ENCODE assay signal across 22 cellular contexts in the genomic region with DNA sequence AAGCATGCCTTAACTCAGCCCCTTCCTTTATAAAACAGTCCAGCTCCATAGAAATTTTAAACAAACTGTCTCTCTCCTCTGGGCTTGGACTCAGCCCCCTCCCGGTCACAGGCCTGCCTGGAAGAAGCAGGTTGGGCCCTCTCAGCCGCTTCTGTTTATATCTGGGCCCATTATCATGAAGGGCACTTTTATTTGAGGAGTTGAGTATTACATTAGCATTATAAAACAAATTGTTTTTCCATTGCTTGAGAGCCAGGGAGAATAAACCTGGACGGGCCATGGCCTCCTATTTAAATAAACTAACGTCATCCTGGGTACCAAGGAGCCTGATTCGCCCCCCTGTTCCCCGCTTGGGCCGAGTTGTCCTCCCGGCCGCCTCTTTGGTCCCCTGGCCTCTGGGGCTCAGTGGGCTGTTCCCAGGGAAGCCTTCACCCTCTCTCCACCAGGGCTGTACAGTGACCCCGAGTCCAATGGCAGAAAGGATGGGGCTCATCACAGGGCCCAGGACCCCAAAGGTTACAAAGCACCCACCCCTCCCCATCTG. TPM values are rescaled to one million over a fixed set of nuclear protein-coding genes. Genes with fewer than 3 reads are reported as not detected.
"Had no signal": no experiment of that assay in that cellular context is flagged by ENCODE, and none has a peak within 500 bp of the region (broad histone marks: within the 10 kb centered on the region; RNA-seq: fewer than 3 reads in every experiment).

No MANE protein-coding gene starts in this region.

- H3K9me3 Mint-ChIP-seq: activated B cell treated with CpG ODN at 0.5 μM for 24 hours; activated CD4-positive, alpha-beta T cell treated with anti-CD3 and anti-CD28 coated beads, Interleukin-2, amount 10 ng/mL, durations not matched to agents 7 days and 5 days; natural killer cell; stimulated activated naive B cell treated with anti-CD40 and anti-IgM and Interleukin-4, amounts not matched to agents 10 μg/mL and 1 μg/mL and 100 μg/mL, for 72 hours had no signal

- H3K36me3 Mint-ChIP-seq: activated naive CD8-positive, alpha-beta T cell; immature natural killer cell; natural killer cell had no signal

- DNase-seq: activated B cell treated with CpG ODN at 0.5 μM for 24 hours; activated CD4-positive, alpha-beta T cell treated with anti-CD3 and anti-CD28 coated beads, Interleukin-2, amount 10 ng/mL, durations not matched to agents 7 days and 5 days; activated effector memory CD4-positive, alpha-beta T cell treated with Interleukin-2 at 50 U/mL for 16 hours; activated T-cell treated with anti-CD3 and anti-CD28 coated beads, Interleukin-2, amount 50 U/mL, for 1 hour; amygdala; brain microvascular endothelial cell; dermis blood vessel endothelial cell; hypothalamus; immature natural killer cell; left colon; mammary epithelial cell; mucosa of descending colon; natural killer cell; sigmoid colon; stimulated activated CD4-positive, alpha-beta T cell treated with anti-CD3 and anti-CD28 coated beads, Interleukin-2, amount 100 ng/mL, for 24 hours; stimulated activated naive B cell treated with anti-CD40 and anti-IgM and Interleukin-4, amounts not matched to agents 10 μg/mL and 1 μg/mL and 100 μg/mL, for 72 hours; substantia nigra; T-helper 17 cell; trophoblast cell had no signal

- H3K27ac Mint-ChIP-seq: activated B cell treated with CpG ODN at 0.5 μM for 24 hours; activated CD4-positive, alpha-beta T cell treated with anti-CD3 and anti-CD28 coated beads, Interleukin-2, amount 10 ng/mL, durations not matched to agents 7 days and 5 days; activated naive CD8-positive, alpha-beta T cell; immature natural killer cell; natural killer cell; stimulated activated naive B cell treated with anti-CD40 and anti-IgM and Interleukin-4, amounts not matched to agents 10 μg/mL and 1 μg/mL and 100 μg/mL, for 72 hours; T-helper 17 cell had no signal

- H3K36me3 ChIP-seq: brain microvascular endothelial cell, sigmoid colon had no signal

- H3K4me1 Mint-ChIP-seq: activated B cell treated with CpG ODN at 0.5 μM for 24 hours; activated CD4-positive, alpha-beta T cell treated with anti-CD3 and anti-CD28 coated beads, Interleukin-2, amount 10 ng/mL, durations not matched to agents 7 days and 5 days; immature natural killer cell; natural killer cell; T-helper 17 cell had no signal

- H3K4me3 Mint-ChIP-seq: activated B cell treated with CpG ODN at 0.5 μM for 24 hours; activated CD4-positive, alpha-beta T cell treated with anti-CD3 and anti-CD28 coated beads, Interleukin-2, amount 10 ng/mL, durations not matched to agents 7 days and 5 days; activated naive CD8-positive, alpha-beta T cell; natural killer cell; stimulated activated naive B cell treated with anti-CD40 and anti-IgM and Interleukin-4, amounts not matched to agents 10 μg/mL and 1 μg/mL and 100 μg/mL, for 72 hours; T-helper 17 cell had no signal

- H3K4me3 ChIP-seq: mucosa of descending colon had no signal

- H3K27ac ChIP-seq: brain microvascular endothelial cell, sigmoid colon had no signal

- H3K9me3 ChIP-seq: mucosa of descending colon, sigmoid colon had no signal

RNA-seq across cellular contexts. Expression of gene IRX2, which starts 13.2 kb away (rescaled TPM):
- total RNA-seq: activated B cell treated with CpG ODN at 0.5 μM for 24 hours; activated CD4-positive, alpha-beta T cell treated with anti-CD3 and anti-CD28 coated beads, Interleukin-2, amount 10 ng/mL, durations not matched to agents 7 days and 5 days; activated CD8-positive, alpha-beta memory T cell treated with anti-CD3 and anti-CD28 coated beads for 36 hours; natural killer cell; pulmonary artery endothelial cell; sigmoid colon; T-helper 17 cell had no signal
- polyA plus RNA-seq: immature natural killer cell had no signal
